23 cellular contexts compared by ENCODE assay signal in genomic region chr5:95815143-95815729, GRCh38. TPM values are rescaled to one million over a fixed set of nuclear protein-coding genes. Genes with fewer than 3 reads are reported as not detected.
DNase-seq lines count a peak whose midpoint lies in the region; ATAC-seq and TF ChIP-seq lines count a peak whose summit lies in the region.
"Had no signal": no experiment of that assay in that cellular context is flagged by ENCODE, and none has a peak within 500 bp of the region (broad histone marks: within the 10 kb centered on the region; RNA-seq: fewer than 3 reads in every experiment).

No MANE protein-coding gene starts in this region.

- ATAC-seq in activated CD4-positive, CD25-positive, alpha-beta regulatory T cell treated with anti-CD3 and anti-CD28 coated beads, Interleukin-2, amount 50 U/mL, for 24 hours: peak; percentile 55 to 68
- no peak for ATAC-seq in DND-41 (ENCODE audit: insufficient read depth, low read depth)
- no peak for ATAC-seq in natural killer cell treated with Interleukin-12 subunit alpha and Interleukin-12 subunit beta and Interleukin-15 and Interleukin-18, amount 100 ng/mL, for 72 hours
- ATAC-seq in GM19023 (IDR thresholded peaks at IDR 0.05; ENCODE audit: unreplicated experiment): no peak
- no peak for ATAC-seq in HG02571 (IDR thresholded peaks at IDR 0.05; ENCODE audit: unreplicated experiment)
- ATAC-seq: K562, mucosa of descending colon, SK-N-SH treated with all-trans-retinoic acid at 6 μM for 48 hours had no signal

- H3K4me3 Mint-ChIP-seq in activated naive CD8-positive, alpha-beta T cell: no peak overlapping the region
- H3K4me3 Mint-ChIP-seq in natural killer cell treated with Interleukin-12 subunit alpha and Interleukin-12 subunit beta and Interleukin-15 and Interleukin-18, amount 100 ng/mL, for 72 hours: peak overlapping the region; percentile 3

- peaks cover 79% of the 10 kb centered on the region for H3K4me1 ChIP-seq in DND-41 (ENCODE audit: insufficient read depth, low read length)

- no peak for DNase-seq in activated CD4-positive, CD25-positive, alpha-beta regulatory T cell (lab: John Stamatoyannopoulos, UW)
- DNase-seq in DND-41 (no peak), HUDEP-2 (lab: John Stamatoyannopoulos, UW; ENCODE audit: unreplicated experiment in 76 of 76) (no peak)
- DNase-seq in natural killer cell treated with Interleukin-12 subunit alpha and Interleukin-12 subunit beta and Interleukin-15 and Interleukin-18, amount 100 ng/mL, for 72 hours (ENCODE audit: low spot score): no peak
- DNase-seq: activated CD4-positive, alpha-beta T cell treated with anti-CD3 and anti-CD28 coated beads, Interleukin-2, amount 50 U/mL, for 48 hours; activated T-cell treated with anti-CD3 and anti-CD28 coated beads, Interleukin-2, amount 50 U/mL, for 1 hour; EL; MM.1S; NCI-H1436 treated with DMSO at 0.1 percent for 48 hours; NCI-H2107; NCI-H446; stimulated activated CD8-positive, alpha-beta memory T cell treated with anti-CD3 and anti-CD28 coated beads, Interleukin-4, amount 100 ng/mL, for 48 hours had no signal

- peaks cover 90% of the 10 kb centered on the region for H3K4me1 Mint-ChIP-seq in activated naive CD8-positive, alpha-beta T cell (ENCODE audit: low read depth)
- H3K4me1 Mint-ChIP-seq in natural killer cell treated with Interleukin-12 subunit alpha and Interleukin-12 subunit beta and Interleukin-15 and Interleukin-18, amount 100 ng/mL, for 72 hours (ENCODE audit: low read depth in 2 of 2): peaks cover 76 to 77% of the 10 kb centered on the region in 2 donors

- no peak overlapping the region for H3K4me2 ChIP-seq in DND-41 (ENCODE audit: insufficient read depth, low read length)

- peaks cover 10% of the 10 kb centered on the region for H3K36me3 Mint-ChIP-seq in activated naive CD8-positive, alpha-beta T cell
- H3K36me3 Mint-ChIP-seq in natural killer cell treated with Interleukin-12 subunit alpha and Interleukin-12 subunit beta and Interleukin-15 and Interleukin-18, amount 100 ng/mL, for 72 hours: peaks cover 34% of the 10 kb centered on the region

- peaks cover 40% of the 10 kb centered on the region for H4K20me1 ChIP-seq in DND-41 (ENCODE audit: insufficient read depth, low read length)

- no peaks in the 10 kb centered on the region for H3K9me3 Mint-ChIP-seq in activated naive CD8-positive, alpha-beta T cell (ENCODE audit: low read depth)
- no peaks in the 10 kb centered on the region for H3K9me3 Mint-ChIP-seq in natural killer cell treated with Interleukin-12 subunit alpha and Interleukin-12 subunit beta and Interleukin-15 and Interleukin-18, amount 100 ng/mL, for 72 hours

- no peaks in the 10 kb centered on the region for H3K9me3 ChIP-seq in DND-41 (ENCODE audit: insufficient read depth, low read length, severe bottlenecking)
- H3K9me3 ChIP-seq: ascending aorta, mucosa of descending colon, suprapubic skin had no signal

- no peaks in the 10 kb centered on the region for H3K27me3 ChIP-seq in DND-41 (ENCODE audit: insufficient read depth, low read length, poor library complexity)
- H3K27me3 ChIP-seq: ascending aorta, suprapubic skin had no signal

- no peaks in the 10 kb centered on the region for H3K27me3 Mint-ChIP-seq in activated naive CD8-positive, alpha-beta T cell
- no peaks in the 10 kb centered on the region for H3K27me3 Mint-ChIP-seq in natural killer cell treated with Interleukin-12 subunit alpha and Interleukin-12 subunit beta and Interleukin-15 and Interleukin-18, amount 100 ng/mL, for 72 hours

- no peak overlapping the region for H2AFZ ChIP-seq in DND-41 (ENCODE audit: low read depth, low read length)

- H3K27ac ChIP-seq in DND-41 (ENCODE audit: low read length): peak overlapping the region; percentile 22; the same call in 1 of the 2 replicates
- H3K27ac ChIP-seq: 22Rv1, ascending aorta, suprapubic skin, VCaP had no signal

- H3K9ac ChIP-seq in DND-41 (ENCODE audit: low read depth, low read length): no peak overlapping the region

- TF ChIP-seq CTCF in DND-41 (IDR thresholded peaks at IDR 0.05; ENCODE audit: borderline replicate concordance, extremely low read depth, low read length, poor library complexity, severe bottlenecking): no peak

- H3K27ac Mint-ChIP-seq in activated naive CD8-positive, alpha-beta T cell: peak overlapping the region; percentile 94
- peak overlapping the region; percentile 75 to 88 for H3K27ac Mint-ChIP-seq in natural killer cell treated with Interleukin-12 subunit alpha and Interleukin-12 subunit beta and Interleukin-15 and Interleukin-18, amount 100 ng/mL, for 72 hours

- peaks cover 64% of the 10 kb centered on the region for H3K79me2 ChIP-seq in DND-41 (ENCODE audit: insufficient read depth, low read length)

- H3K36me3 ChIP-seq in DND-41 (ENCODE audit: insufficient read depth, low read length): peaks cover 80% of the 10 kb centered on the region

- H3K4me3 ChIP-seq in DND-41 (ENCODE audit: low read depth in 1 of 2, low read length in 2 of 2): no peak overlapping the region
- H3K4me3 ChIP-seq: ascending aorta, K562, mucosa of descending colon, suprapubic skin had no signal

RNA-seq across cellular contexts. Expression of gene GLRX, which starts 7.3 kb away (rescaled TPM):
- total RNA-seq in natural killer cell treated with Interleukin-12 subunit alpha and Interleukin-12 subunit beta and Interleukin-15 and Interleukin-18, amount 100 ng/mL, for 72 hours: 100 to 1,000 TPM; 109 to 408 TPM

Comparison
In these comparisons a context has a peak if more than half of its experiments do, and no peak if none do; other contexts are left out.
1. ATAC-seq: peak in activated CD4-positive, CD25-positive, alpha-beta regulatory T cell treated with anti-CD3 and anti-CD28 coated beads, Interleukin-2, amount 50 U/mL, for 24 hours (2 of 2); none in DND-41 (single experiment), natural killer cell treated with Interleukin-12 subunit alpha and Interleukin-12 subunit beta and Interleukin-15 and Interleukin-18, amount 100 ng/mL, for 72 hours (0 of 2), GM19023 (single experiment) and HG02571 (single experiment).